In the genomic region with DNA sequence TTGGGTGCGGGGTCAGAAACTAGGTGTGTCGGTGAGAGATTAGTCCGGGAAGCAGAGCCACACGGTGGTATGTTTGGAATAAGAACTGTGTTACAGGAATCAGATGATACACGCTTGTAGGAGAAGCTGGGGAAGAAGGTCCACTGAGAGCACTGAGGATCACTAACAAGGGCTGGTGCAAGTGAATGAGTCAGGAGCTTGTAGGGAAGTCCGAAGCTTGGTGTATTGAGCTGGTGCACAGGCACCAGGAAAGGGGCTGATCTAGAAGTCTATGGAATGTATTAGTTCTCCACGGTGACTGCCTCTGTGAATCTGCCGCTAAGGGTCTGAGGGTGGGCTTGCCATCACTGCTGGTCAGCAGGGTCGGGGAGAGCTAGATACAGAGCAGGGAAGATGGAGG, we compare ENCODE assay signal across 20 cellular contexts.
"Had no signal": no experiment of that assay in that cellular context is flagged by ENCODE, and none has a peak within 500 bp of the region (broad histone marks: within the 10 kb centered on the region; RNA-seq: fewer than 3 reads in every experiment).

No MANE protein-coding gene starts in this region.

- H3K27me3 ChIP-seq: colonic mucosa, heart right ventricle, neural progenitor cell, spleen, thyroid gland had no signal

- H3K27me3 Mint-ChIP-seq: activated CD4-positive, alpha-beta T cell treated with anti-CD3 and anti-CD28 coated beads, Interleukin-2, amount 10 ng/mL, durations not matched to agents 7 days and 5 days; activated CD8-positive, alpha-beta memory T cell treated with anti-CD3 and anti-CD28 coated beads, Interleukin-2, amount 10 ng/mL, durations not matched to agents 7 days and 5 days; activated CD8-positive, alpha-beta T cell treated with anti-CD3 and anti-CD28 coated beads for 36 hours; activated naive CD8-positive, alpha-beta T cell had no signal

- H3K27ac Mint-ChIP-seq: activated CD4-positive, alpha-beta T cell treated with anti-CD3 and anti-CD28 coated beads, Interleukin-2, amount 10 ng/mL, durations not matched to agents 7 days and 5 days; activated CD8-positive, alpha-beta memory T cell treated with anti-CD3 and anti-CD28 coated beads, Interleukin-2, amount 10 ng/mL, durations not matched to agents 7 days and 5 days; activated CD8-positive, alpha-beta T cell treated with anti-CD3 and anti-CD28 coated beads for 36 hours; activated naive CD8-positive, alpha-beta T cell; neural progenitor cell had no signal

- H3K36me3 ChIP-seq: colonic mucosa, heart right ventricle, neural progenitor cell, spleen, thyroid gland had no signal

- ATAC-seq: activated CD8-positive, alpha-beta memory T cell treated with anti-CD3 and anti-CD28 coated beads, Interleukin-2, amount 10 ng/mL, durations not matched to agents 7 days and 5 days; activated CD8-positive, alpha-beta T cell treated with anti-CD3 and anti-CD28 coated beads for 36 hours; naive thymus-derived CD8-positive, alpha-beta T cell had no signal

- H3K36me3 Mint-ChIP-seq: activated CD8-positive, alpha-beta memory T cell treated with anti-CD3 and anti-CD28 coated beads, Interleukin-2, amount 10 ng/mL, durations not matched to agents 7 days and 5 days had no signal

- H3K4me1 ChIP-seq: colonic mucosa, thyroid gland had no signal

- H3K4me3 Mint-ChIP-seq: activated CD4-positive, alpha-beta T cell treated with anti-CD3 and anti-CD28 coated beads, Interleukin-2, amount 10 ng/mL, durations not matched to agents 7 days and 5 days; activated CD8-positive, alpha-beta memory T cell treated with anti-CD3 and anti-CD28 coated beads, Interleukin-2, amount 10 ng/mL, durations not matched to agents 7 days and 5 days; activated CD8-positive, alpha-beta T cell treated with anti-CD3 and anti-CD28 coated beads for 36 hours; activated naive CD8-positive, alpha-beta T cell; naive thymus-derived CD8-positive, alpha-beta T cell; neural progenitor cell had no signal

- H3K9me3 Mint-ChIP-seq: activated CD4-positive, alpha-beta T cell treated with anti-CD3 and anti-CD28 coated beads, Interleukin-2, amount 10 ng/mL, durations not matched to agents 7 days and 5 days; activated CD8-positive, alpha-beta T cell treated with anti-CD3 and anti-CD28 coated beads for 36 hours had no signal

- H3K9me3 ChIP-seq: colonic mucosa, thyroid gland had no signal

- H3K9ac ChIP-seq: neural progenitor cell had no signal

- H3K4me3 ChIP-seq: colonic mucosa, heart right ventricle, neural progenitor cell, spleen, thyroid gland had no signal

- H3K27ac ChIP-seq: colonic mucosa, epithelial cell of prostate, neural progenitor cell, thyroid gland had no signal

- DNase-seq: activated CD4-positive, alpha-beta T cell treated with anti-CD3 and anti-CD28 coated beads, Interleukin-2, amount 10 ng/mL, durations not matched to agents 7 days and 5 days; activated CD4-positive, CD25-positive, alpha-beta regulatory T cell treated with anti-CD3 and anti-CD28 coated beads, Interleukin-2, amount 50 U/mL, for 72 hours; activated CD8-positive, alpha-beta memory T cell treated with anti-CD3 and anti-CD28 coated beads, Interleukin-2, amount 10 ng/mL, durations not matched to agents 7 days and 5 days; activated CD8-positive, alpha-beta T cell treated with anti-CD3 and anti-CD28 coated beads for 36 hours; amniotic stem cell; colonic mucosa; heart right ventricle; kidney; naive thymus-derived CD8-positive, alpha-beta T cell; retina; spleen; stimulated activated CD4-positive, alpha-beta T cell treated with anti-CD3 and anti-CD28 coated beads, Interleukin-4, amount 100 ng/mL, for 1 hour; stimulated activated naive CD4-positive, alpha-beta T cell treated with Interleukin-2 at 50 U/mL for 16 hours; substantia nigra; T-helper 1 cell; T-helper 9 cell; thyroid gland had no signal
